ENCODE assay signal across 21 cellular contexts in genomic region chr19:39908803-39909202, GRCh38.
"Had no signal": no experiment of that assay in that cellular context is flagged by ENCODE, and none has a peak within 500 bp of the region (broad histone marks: within the 10 kb centered on the region; RNA-seq: fewer than 3 reads in every experiment).

No MANE protein-coding gene starts in this region.

- H3K27ac Mint-ChIP-seq: activated CD4-positive, alpha-beta memory T cell treated with anti-CD3 and anti-CD28 coated beads for 36 hours; activated CD4-positive, alpha-beta T cell treated with anti-CD3 and anti-CD28 coated beads, Interleukin-2, amount 10 ng/mL, durations not matched to agents 7 days and 5 days; activated naive CD4-positive, alpha-beta T cell treated with anti-CD3 and anti-CD28 coated beads, Interleukin-2, amount 50 U/mL, for 24 hours; activated T-cell treated with anti-CD3 and anti-CD28 coated beads, Interleukin-2, amount 50 U/mL, for 72 hours had no signal

- H3K27me3 Mint-ChIP-seq: activated CD4-positive, alpha-beta memory T cell treated with anti-CD3 and anti-CD28 coated beads for 36 hours; activated CD4-positive, alpha-beta T cell treated with anti-CD3 and anti-CD28 coated beads, Interleukin-2, amount 10 ng/mL, durations not matched to agents 7 days and 5 days; activated naive CD4-positive, alpha-beta T cell treated with anti-CD3 and anti-CD28 coated beads, Interleukin-2, amount 50 U/mL, for 24 hours had no signal

- H3K27me3 ChIP-seq: brain microvascular endothelial cell, cardiac muscle cell had no signal

- H3K36me3 ChIP-seq: brain microvascular endothelial cell, cardiac muscle cell had no signal

- H3K9me3 Mint-ChIP-seq: activated CD4-positive, alpha-beta memory T cell treated with anti-CD3 and anti-CD28 coated beads for 36 hours; activated CD4-positive, alpha-beta T cell treated with anti-CD3 and anti-CD28 coated beads, Interleukin-2, amount 10 ng/mL, durations not matched to agents 7 days and 5 days; activated naive CD4-positive, alpha-beta T cell treated with anti-CD3 and anti-CD28 coated beads, Interleukin-2, amount 50 U/mL, for 24 hours; activated T-cell treated with anti-CD3 and anti-CD28 coated beads, Interleukin-2, amount 50 U/mL, for 72 hours had no signal

- H3K4me3 ChIP-seq: cardiac muscle cell, SK-N-MC had no signal

- H3K4me3 Mint-ChIP-seq: activated CD4-positive, alpha-beta memory T cell treated with anti-CD3 and anti-CD28 coated beads for 36 hours; activated CD4-positive, alpha-beta T cell treated with anti-CD3 and anti-CD28 coated beads, Interleukin-2, amount 10 ng/mL, durations not matched to agents 7 days and 5 days; activated naive CD4-positive, alpha-beta T cell treated with anti-CD3 and anti-CD28 coated beads, Interleukin-2, amount 50 U/mL, for 24 hours; activated T-cell treated with anti-CD3 and anti-CD28 coated beads, Interleukin-2, amount 50 U/mL, for 72 hours had no signal

- ATAC-seq: activated T-cell treated with anti-CD3 and anti-CD28 coated beads, Interleukin-2, amount 50 U/mL, for 72 hours; Panc1; Right ventricle myocardium inferior had no signal

- DNase-seq: activated CD4-positive, alpha-beta memory T cell treated with anti-CD3 and anti-CD28 coated beads for 36 hours; activated CD4-positive, alpha-beta T cell treated with anti-CD3 and anti-CD28 coated beads, Interleukin-2, amount 10 ng/mL, durations not matched to agents 7 days and 5 days; activated CD4-positive, CD25-positive, alpha-beta regulatory T cell; activated CD8-positive, alpha-beta memory T cell treated with anti-CD3 and anti-CD28 coated beads, Interleukin-2, amount 50 U/mL, for 4 hours; activated T-cell treated with anti-CD3 and anti-CD28 coated beads, Interleukin-2, amount 50 U/mL, for 72 hours; brain microvascular endothelial cell; Kasumi-1; NCI-H1105 treated with DMSO at 0.1 percent for 48 hours; NCI-H1436 treated with DMSO at 0.1 percent for 48 hours; NCI-H187; NCI-H2081; NCI-H446; NCI-H524; RPMI8226; T-helper 1 cell had no signal

- H3K27ac ChIP-seq: brain microvascular endothelial cell, cardiac muscle cell, SK-N-MC, VCaP had no signal

- H3K36me3 Mint-ChIP-seq: activated CD4-positive, alpha-beta memory T cell treated with anti-CD3 and anti-CD28 coated beads for 36 hours had no signal
